Comparison of ENCODE assay signal across 7 cellular contexts in the genomic region with DNA sequence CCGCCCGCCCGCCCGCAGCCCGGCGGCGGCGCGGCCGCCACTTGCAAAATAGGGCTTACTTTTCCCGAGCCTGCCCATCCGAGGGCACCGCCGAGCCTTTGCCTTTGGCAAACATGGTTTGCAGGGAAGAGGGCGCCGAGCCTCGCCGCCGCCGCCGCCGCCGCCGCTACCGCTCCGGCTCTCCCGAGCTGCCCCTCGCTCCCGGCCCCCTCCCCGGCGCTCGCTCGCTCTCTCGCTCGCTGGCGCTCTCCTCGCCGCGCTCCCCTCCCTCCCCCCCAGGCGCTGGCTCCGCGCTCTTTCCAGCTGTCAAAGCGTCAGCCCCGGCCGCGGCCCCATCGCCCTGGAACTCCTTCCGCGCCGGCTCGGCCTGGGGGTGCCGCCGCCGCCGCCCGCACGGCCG. TPM values are rescaled to one million over a fixed set of nuclear protein-coding genes. Genes with fewer than 3 reads are reported as not detected.
DNase-seq lines count a peak whose midpoint lies in the region; ATAC-seq and TF ChIP-seq lines count a peak whose summit lies in the region.

No MANE protein-coding gene starts in this region.

- H3K36me3 ChIP-seq in heart right ventricle (peaks cover 0 to 24% (median 0%) of the 10 kb centered on the region in 9 donors), spleen (peaks cover 0 to 21% (median 6%) of the 10 kb centered on the region in 6 donors)

- TF ChIP-seq CTCF in RWPE1 (conservative IDR thresholded peaks at IDR 0.05; ENCODE audit: low read depth), result no peak
- no peak for TF ChIP-seq CTCF in heart right ventricle (IDR thresholded peaks at IDR 0.05)
- TF ChIP-seq CTCF in spleen (IDR thresholded peaks at IDR 0.05 in 8 of 11, conservative IDR thresholded peaks at IDR 0.05 in 3 of 11), result no peak

- DNase-seq in RWPE1 (ENCODE audit: low spot score) (no peak), heart right ventricle (no peak), spleen (no peak), RKO (ENCODE audit: low spot score) (no peak), pons (ENCODE audit: low spot score) (no peak), NCI-H774 (lab: John Stamatoyannopoulos, UW) (no peak)

- POLR2A ChIA-PET in RWPE1 (lab: Yijun Ruan, JAX; ENCODE audit: low non-redundant PET), result no interaction called here

- H3K27me3 ChIP-seq in heart right ventricle, result no peaks in the 10 kb centered on the region
- H3K27me3 ChIP-seq in spleen (replicated peaks in 1 of 7), result peaks cover 0 to 15% (median 0%) of the 10 kb centered on the region in 7 donors

- peak overlapping the region; percentile 72 to 95 (median 88) for H3K4me3 ChIP-seq in heart right ventricle
- H3K4me3 ChIP-seq in spleen, result peak overlapping the region; percentile 48 to 95 (median 84)

- 1% methylated on average over 28 to 58 of the region's 58 CpGs for WGBS in heart right ventricle, 2 donors
- 0 to 2% (median 1%) methylated on average over 21 to 58 of the region's 58 CpGs; no CpG with 5 or more reads in 2 of the 5 donors for WGBS in spleen, 5 donors

- intact Hi-C loops in heart right ventricle (cut with DNase I), result loop anchor here (2.0 to 10.0 kb wide), 14 partner anchors 49 to 351 kb away; a partner anchor contains a TSS
- intact Hi-C loops in spleen (cut with DNase I; ENCODE audit: low total_unique reads), result loop anchor here (5.0 kb wide), 1 partner anchor 334 kb away; no protein-coding TSS in a partner anchor

- H3K4me1 ChIP-seq in heart right ventricle, result peaks cover 10 to 64% (median 50%) of the 10 kb centered on the region in 9 donors
- peaks cover 21 to 75% (median 62%) of the 10 kb centered on the region in 6 donors for H3K4me1 ChIP-seq in spleen

- CTCF ChIA-PET in RWPE1 (lab: Yijun Ruan, JAX), result interaction anchor here (0.7 to 2.1 kb wide), 2 partner anchors 72 to 83 kb away, joined by 3 to 18 read pairs; no protein-coding TSS in a partner anchor

- peak overlapping the region; percentile 96 for H3K27ac ChIP-seq in RWPE1
- H3K27ac ChIP-seq in heart right ventricle, result peak overlapping the region in 9 of 10 donors; percentile 30 to 95 (median 73)
- peak overlapping the region in 6 of 8 donors; percentile 58 to 94 (median 91) for H3K27ac ChIP-seq in spleen

- no peaks in the 10 kb centered on the region for H3K9me3 ChIP-seq in heart right ventricle
- no peaks in the 10 kb centered on the region for H3K9me3 ChIP-seq in spleen

- peak; percentile 0 for ATAC-seq in GM21390 (IDR thresholded peaks at IDR 0.05; ENCODE audit: unreplicated experiment)
- ATAC-seq in heart right ventricle, result no peak

- no peak for TF ChIP-seq POLR2A in spleen (IDR thresholded peaks at IDR 0.05)

RNA-seq across cellular contexts. Expression of a gene that starts 0.3 kb away (rescaled TPM):
- total RNA-seq in heart right ventricle (10 to 100 TPM; 33.7 to 71.9 (median 52.8) TPM), spleen (10 to 100 TPM; 24.4 to 73.5 (median 55.4) TPM)
- polyA plus RNA-seq in heart right ventricle (10 to 100 TPM; 17.6 to 58.8 TPM), spleen (10 to 100 TPM; 14.4 to 22.1 (median 14.9) TPM)
